11 cellular contexts compared by ENCODE assay signal in genomic region chr12:50006754-50007442, GRCh38. TPM values are rescaled to one million over a fixed set of nuclear protein-coding genes. Genes with fewer than 3 reads are reported as not detected.
DNase-seq lines count a peak whose midpoint lies in the region; ATAC-seq and TF ChIP-seq lines count a peak whose summit lies in the region.
"Had no signal": no experiment of that assay in that cellular context is flagged by ENCODE, and none has a peak within 500 bp of the region (broad histone marks: within the 10 kb centered on the region; RNA-seq: fewer than 3 reads in every experiment).

No MANE protein-coding gene starts in this region.

- H3K79me1 ChIP-seq in IMR-90 (ENCODE audit: low read depth in 1 of 2, low read length in 2 of 2), result peaks cover 43 to 52% of the 10 kb centered on the region in 2 experiments

- no CpG with 5 or more reads among the region's 1 CpG for WGBS in IMR-90 (ENCODE audit: extremely low coverage in 2 of 2, insufficient read length in 1 of 2), 2 experiments

- in situ Hi-C loops in IMR-90 (cut with MboI; ENCODE audit: low sequenced_read_pairs), result no loop called here

- CTCF ChIA-PET in IMR-90 (lab: Yijun Ruan, JAX), result interaction anchor here (0.7 to 2.1 kb wide), 3 partner anchors 40 to 64 kb away, joined by 3 to 7 read pairs (median 3); no protein-coding TSS in a partner anchor

- H4K20me1 ChIP-seq in IMR-90 (ENCODE audit: insufficient read depth, low read length), result peaks cover 4% of the 10 kb centered on the region; the same call in 1 of the 2 replicates

- H2BK120ac ChIP-seq in IMR-90 (ENCODE audit: low read depth, low read length), result no peak overlapping the region

- dilution Hi-C loops in IMR-90 (cut with HindIII; ENCODE audit: low sequenced_read_pairs, unreplicated experiment), result no loop called here

- H2AK5ac ChIP-seq in IMR-90 (ENCODE audit: low read depth, low read length), result no peak overlapping the region

- no peak overlapping the region; the same call in none of the 2 replicates for H3K14ac ChIP-seq in IMR-90 (replicated peaks; ENCODE audit: low read depth, low read length)

- no peak overlapping the region for H3K4me3 ChIP-seq in IMR-90 (ENCODE audit: insufficient read depth, low read depth, low read length)

- H3K56ac ChIP-seq in IMR-90 (ENCODE audit: extremely low read depth, insufficient read depth, low read length), result no peak overlapping the region

- ATAC-seq in IMR-90 (ENCODE audit: low read depth), result peak; percentile 14; the same call in 1 of the 2 replicates
- ATAC-seq in left colon, result peak; percentile 56
- ATAC-seq in HG03521 (IDR thresholded peaks at IDR 0.05; ENCODE audit: unreplicated experiment), result no peak
- no peak for ATAC-seq in GM21367 (IDR thresholded peaks at IDR 0.05; ENCODE audit: unreplicated experiment)
- no peak for ATAC-seq in Right ventricle myocardium superior (ENCODE audit: poor library complexity)

- no peak overlapping the region for H2AFZ ChIP-seq in IMR-90 (replicated peaks; ENCODE audit: low read length, poor library complexity)

- no peak overlapping the region; the same call in 1 of the 2 replicates for H3K18ac ChIP-seq in IMR-90 (ENCODE audit: low read depth, low read length)

- H2BK20ac ChIP-seq in IMR-90 (ENCODE audit: low read depth, low read length), result no peak overlapping the region

- BruUV-seq in IMR-90 (replicated peaks; lab: Mats Ljungman, UMichigan), result no TSS peak

- H3K9me3 ChIP-seq in IMR-90 (ENCODE audit: control insufficient read depth, insufficient read depth, low read length), result no peaks in the 10 kb centered on the region
- H3K9me3 ChIP-seq: neutrophil had no signal

- H3K23ac ChIP-seq in IMR-90 (ENCODE audit: low read depth, low read length), result peak overlapping the region; percentile 49; the same call in 1 of the 2 replicates

- no peak for TF ChIP-seq CTCF in IMR-90 (conservative IDR thresholded peaks at IDR 0.05; ENCODE audit: low read depth, low read length)

- no peak overlapping the region for H4K91ac ChIP-seq in IMR-90 (ENCODE audit: insufficient read depth, low read depth, low read length)

- peak overlapping the region; percentile 39; the same call in 1 of the 2 replicates for H3K4me2 ChIP-seq in IMR-90 (ENCODE audit: low read depth, low read length)

- H2BK15ac ChIP-seq in IMR-90 (ENCODE audit: low read depth, low read length), result no peak overlapping the region

- H4K5ac ChIP-seq in IMR-90 (ENCODE audit: low read depth, low read length), result peak overlapping the region; percentile 4; the same call in 1 of the 2 replicates

- peaks cover 3% of the 10 kb centered on the region for H3K9me1 ChIP-seq in IMR-90 (ENCODE audit: insufficient read depth, low read length)

- intact Hi-C loops in IMR-90 (cut with micrococcal nuclease) (no loop called here), left colon (cut with DNase I, micrococcal nuclease) (no loop called here), Right ventricle myocardium superior (cut with DNase I) (no loop called here)

- no peak overlapping the region for H2AK9ac ChIP-seq in IMR-90 (replicated peaks; ENCODE audit: low read depth, low read length, poor library complexity)

- H3K4me1 ChIP-seq in IMR-90 (ENCODE audit: control insufficient read depth, insufficient read depth, low read length), result peaks cover 5% of the 10 kb centered on the region

- H2BK5ac ChIP-seq in IMR-90 (ENCODE audit: low read depth, low read length, poor library complexity, severe bottlenecking), result no peak overlapping the region

- H3K27ac ChIP-seq in IMR-90 (ENCODE audit: insufficient read depth, low read length), result no peak overlapping the region
- H3K27ac ChIP-seq: neutrophil had no signal

- no peaks in the 10 kb centered on the region; the same call in 1 of the 2 replicates for H3K36me3 ChIP-seq in IMR-90 (ENCODE audit: control insufficient read depth, insufficient read depth, low read length)

- H3K27me3 ChIP-seq in IMR-90 (ENCODE audit: control insufficient read depth, insufficient read depth, low read length), result no peaks in the 10 kb centered on the region
- H3K27me3 ChIP-seq: neutrophil had no signal

- no peak for TF ChIP-seq RAD21 in IMR-90 (IDR thresholded peaks at IDR 0.05; ENCODE audit: low read length)

- no peak for TF ChIP-seq POLR2A in IMR-90 (IDR thresholded peaks at IDR 0.05; ENCODE audit: low read depth, low read length)

- no peak overlapping the region for H3K4ac ChIP-seq in IMR-90 (ENCODE audit: low read depth, low read length)

- peak; percentile 53 for DNase-seq in DMS 273 treated with DMSO at 0.1 percent for 48 hours (lab: John Stamatoyannopoulos, UW)
- DNase-seq in IMR-90, result peak; percentile 49
- DNase-seq in SW480 (ENCODE audit: low spot score), result peak; percentile 39
- no peak for DNase-seq in left colon
- DNase-seq in AG08395 (ENCODE audit: low spot score), result no peak
- DNase-seq in Right ventricle myocardium superior, result no peak
- DNase-seq: amygdala, NCI-H446 treated with DMSO at 0.1 percent for 48 hours had no signal

- POLR2A ChIA-PET in IMR-90 (lab: Charles Lee; ENCODE audit: unreplicated experiment), result no interaction called here

- H4K8ac ChIP-seq in IMR-90 (ENCODE audit: low read depth in 2 of 2, low read length in 2 of 2), result peak overlapping the region in 1 of 2 experiments; percentile 18; a peak in 1 of 4 replicates

- no peak overlapping the region for H3K9ac ChIP-seq in IMR-90 (ENCODE audit: low read depth, low read length)

TF ChIP-seq in IMR-90, 13 proteins besides CTCF, POLR2A, EP300 and RAD21:
- TF ChIP-seq MAZ (IDR thresholded peaks at IDR 0.05; ENCODE audit: borderline replicate concordance, low read depth, low read length) (no peak), NFE2L2 (IDR thresholded peaks at IDR 0.05; ENCODE audit: low read depth, low read length) (no peak), CEBPB (IDR thresholded peaks at IDR 0.05; ENCODE audit: low read depth, low read length) (no peak), MAFK (IDR thresholded peaks at IDR 0.05; ENCODE audit: low read depth, low read length) (no peak), MXI1 (IDR thresholded peaks at IDR 0.05; ENCODE audit: borderline replicate concordance, low read depth, low read length) (no peak), ELK1 (IDR thresholded peaks at IDR 0.05; ENCODE audit: borderline replicate concordance, low read depth, low read length) (no peak), FOS (IDR thresholded peaks at IDR 0.05; ENCODE audit: low read depth, low read length) (no peak), RFX5 (IDR thresholded peaks at IDR 0.05; ENCODE audit: low read depth, low read length) (no peak), RCOR1 (IDR thresholded peaks at IDR 0.05; ENCODE audit: insufficient replicate concordance, low read length) (no peak)

RNA-seq across cellular contexts. Expression of gene RACGAP1, which starts 18.4 kb away (rescaled TPM):
- total RNA-seq in IMR-90 (2012; rRNA removed), result 93.9 and 110 TPM in 2 replicates
- 29.5 and 37.9 TPM in 2 replicates for polyA plus RNA-seq in IMR-90 (2012; rRNA removed)
- 8.5 and 15.2 TPM in 2 replicates for polyA plus RNA-seq in IMR-90 (2012; cell fraction: cytosol; rRNA removed)
- polyA plus RNA-seq in IMR-90 (2012; cell fraction: nucleus; rRNA removed; ENCODE audit: low replicate concordance), result 5.1 and 18.8 TPM in 2 replicates
- 10 to 100 TPM; 20.0 to 25.4 TPM for total RNA-seq in left colon
- total RNA-seq in Right ventricle myocardium superior, result 5.6 TPM

RNA-seq across cellular contexts. Expression of gene AQP6, which starts 34.2 kb away (rescaled TPM):
- not detected in 2 replicates for total RNA-seq in IMR-90 (2012; rRNA removed)
- not detected in 2 replicates for polyA plus RNA-seq in IMR-90 (2012; rRNA removed)
- not detected in 2 replicates for polyA plus RNA-seq in IMR-90 (2012; cell fraction: cytosol; rRNA removed)
- polyA plus RNA-seq in IMR-90 (2012; cell fraction: nucleus; rRNA removed; ENCODE audit: low replicate concordance), result 0.01 and 0.03 TPM in 2 replicates
- total RNA-seq in left colon, result not detected
- not detected for total RNA-seq in Right ventricle myocardium superior

RNA-seq across cellular contexts. Expression of gene AQP5, which starts 45.2 kb away (rescaled TPM):
- not detected in 2 replicates for total RNA-seq in IMR-90 (2012; rRNA removed)
- polyA plus RNA-seq in IMR-90 (2012; rRNA removed), result not detected in 2 replicates
- polyA plus RNA-seq in IMR-90 (2012; cell fraction: cytosol; rRNA removed), result not detected in 2 replicates
- polyA plus RNA-seq in IMR-90 (2012; cell fraction: nucleus; rRNA removed; ENCODE audit: low replicate concordance), result 0.10 TPM in 1 of 2 replicates, not detected in the other
- total RNA-seq in left colon, result not detected
- total RNA-seq in Right ventricle myocardium superior, result 0.38 TPM

RNA-seq across cellular contexts. Expression of gene ASIC1, which starts 50.5 kb away (rescaled TPM):
- total RNA-seq in IMR-90 (2012; rRNA removed), result 1.4 and 1.6 TPM in 2 replicates
- polyA plus RNA-seq in IMR-90 (2012; rRNA removed), result 9.5 and 9.9 TPM in 2 replicates
- 4.7 and 8.5 TPM in 2 replicates for polyA plus RNA-seq in IMR-90 (2012; cell fraction: cytosol; rRNA removed)
- 25.9 and 31.9 TPM in 2 replicates for polyA plus RNA-seq in IMR-90 (2012; cell fraction: nucleus; rRNA removed; ENCODE audit: low replicate concordance)
- total RNA-seq in left colon, result 1 to 10 TPM in 1 of 2 donors, under 1 TPM in 1; 0.55 to 1.9 TPM
- 1.6 TPM for total RNA-seq in Right ventricle myocardium superior

RNA-seq across cellular contexts. Expression of gene AQP2, which starts 56.4 kb away (rescaled TPM):
- total RNA-seq in IMR-90 (2012; rRNA removed) (not detected in 2 replicates), left colon (not detected), Right ventricle myocardium superior (not detected)
- not detected in 2 replicates for polyA plus RNA-seq in IMR-90 (2012; rRNA removed)
- not detected in 2 replicates for polyA plus RNA-seq in IMR-90 (2012; cell fraction: cytosol; rRNA removed)
- not detected in 2 replicates for polyA plus RNA-seq in IMR-90 (2012; cell fraction: nucleus; rRNA removed; ENCODE audit: low replicate concordance)

Comparison
In these comparisons a context has a peak if more than half of its experiments do, and no peak if none do; other contexts are left out.
1. DNase-seq: peak in DMS 273 treated with DMSO at 0.1 percent for 48 hours (single experiment), IMR-90 (single experiment) and SW480 (single experiment); none in left colon (0 of 2), AG08395 (single experiment) and Right ventricle myocardium superior (single experiment).
2. ATAC-seq: peak in IMR-90 (single experiment) and left colon (single experiment); none in HG03521 (single experiment), GM21367 (single experiment) and Right ventricle myocardium superior (single experiment).